In genomic region chr6:80005406-80005805, GRCh38 we compare ENCODE assay signal across 8 cellular contexts. TPM values are rescaled to one million over a fixed set of nuclear protein-coding genes. Genes with fewer than 3 reads are reported as not detected.
DNase-seq lines count a peak whose midpoint lies in the region; ATAC-seq and TF ChIP-seq lines count a peak whose summit lies in the region.

No MANE protein-coding gene starts in this region.

- H4K20me1 ChIP-seq in H9 (ENCODE audit: control insufficient read depth, insufficient read depth, insufficient read length) = no peaks in the 10 kb centered on the region

- H3K27me3 ChIP-seq in H9 (ENCODE audit: insufficient read depth, low read length) (no peaks in the 10 kb centered on the region), iPS-20b (ENCODE audit: insufficient read depth, low read length) (no peaks in the 10 kb centered on the region), ascending aorta (no peaks in the 10 kb centered on the region)

- H3K4me1 ChIP-seq in H9 (ENCODE audit: insufficient read depth, low read length) (peaks cover 3% of the 10 kb centered on the region; the same call in 1 of the 2 replicates), iPS-20b (ENCODE audit: insufficient read depth, low read length) (peaks cover 6% of the 10 kb centered on the region; the same call in 1 of the 2 replicates), ascending aorta (peaks cover 0 to 9% of the 10 kb centered on the region in 2 donors)

- no peaks in the 10 kb centered on the region for H3K9me3 ChIP-seq in H9 (ENCODE audit: control insufficient read depth, low read depth, low read length)
- H3K9me3 ChIP-seq in iPS-20b (ENCODE audit: insufficient read depth, low read depth, low read length) = no peaks in the 10 kb centered on the region
- H3K9me3 ChIP-seq in ascending aorta = no peaks in the 10 kb centered on the region

- no peak overlapping the region for H3T11ph ChIP-seq in H9 (ENCODE audit: low read length)

- no peak overlapping the region for H3K4ac ChIP-seq in H9 (ENCODE audit: low read depth, low read length)

- no peak overlapping the region for H2BK15ac ChIP-seq in H9 (ENCODE audit: low read depth, low read length)

- H3K27ac Mint-ChIP-seq in H9 = peak overlapping the region in 1 of 3 experiments; percentile 40; a peak in 3 of 7 replicates
- H3K27ac Mint-ChIP-seq in activated T-helper 1 cell treated with anti-CD3 and anti-CD28 coated beads, Interleukin-12 subunit alpha, Interleukin-12 subunit beta, Interleukin-2, Interleukin-4 antibody, amounts not matched to agents 30 ng/mL and 10 ng/mL and 1 ng/mL, durations not matched to agents 14 hours and 24 hours and 36 hours = peak overlapping the region; percentile 94

- H4K5ac ChIP-seq in H9 (ENCODE audit: insufficient read length, low read depth, low read length) = no peak overlapping the region

- POLR2A ChIA-PET in AG04449 (lab: Yijun Ruan, JAX) = no interaction called here

- H3K79me1 ChIP-seq in H9 (ENCODE audit: insufficient read depth, low read depth, low read length, poor library complexity, severe bottlenecking) = no peaks in the 10 kb centered on the region

- H3K27ac ChIP-seq in H9 (ENCODE audit: insufficient read length, low read depth, low read length) = no peak overlapping the region
- peak overlapping the region; percentile 60 for H3K27ac ChIP-seq in iPS-20b (ENCODE audit: low read length)
- no peak overlapping the region for H3K27ac ChIP-seq in ascending aorta

- H3K4me3 ChIP-seq in AG04449 (ENCODE audit: low read depth, low read length) = peak overlapping the region; percentile 94
- H3K4me3 ChIP-seq in iPS-20b (ENCODE audit: low read length) = peak overlapping the region; percentile 93
- no peak overlapping the region for H3K4me3 ChIP-seq in ascending aorta

- H3K23ac ChIP-seq in H9 (ENCODE audit: insufficient read length, low read depth, low read length) = no peak overlapping the region

- no peak for TF ChIP-seq CTCF in AG04449 (IDR thresholded peaks at IDR 0.05; ENCODE audit: insufficient read depth, low read length, missing control alignments)
- no peak for TF ChIP-seq CTCF in H9 (conservative IDR thresholded peaks at IDR 0.05)
- TF ChIP-seq CTCF in ascending aorta (IDR thresholded peaks at IDR 0.05) = no peak

- no peak overlapping the region for H2AFZ ChIP-seq in H9 (ENCODE audit: low read length)

- no peak overlapping the region for H4K91ac ChIP-seq in H9 (ENCODE audit: insufficient read length, low read depth, low read length)

- H2BK20ac ChIP-seq in H9 (ENCODE audit: low read depth, low read length, poor library complexity, severe bottlenecking) = no peak overlapping the region

- no peak overlapping the region for H2BK5ac ChIP-seq in H9 (ENCODE audit: insufficient read length, low read length)

- no peak overlapping the region for H3K14ac ChIP-seq in H9 (ENCODE audit: insufficient read depth, low read length)

- H2AK5ac ChIP-seq in H9 (ENCODE audit: insufficient read length, low read length) = no peak overlapping the region

- peak overlapping the region; percentile 89 to 99 for H3K4me3 Mint-ChIP-seq in H9
- peak overlapping the region; percentile 95 for H3K4me3 Mint-ChIP-seq in activated T-helper 1 cell treated with anti-CD3 and anti-CD28 coated beads, Interleukin-12 subunit alpha, Interleukin-12 subunit beta, Interleukin-2, Interleukin-4 antibody, amounts not matched to agents 30 ng/mL and 10 ng/mL and 1 ng/mL, durations not matched to agents 14 hours and 24 hours and 36 hours

- no peak overlapping the region for H3K56ac ChIP-seq in H9 (ENCODE audit: insufficient read length, low read depth, low read length)

- peaks cover 9% of the 10 kb centered on the region; the same call in 1 of the 2 replicates for H3K79me2 ChIP-seq in H9 (ENCODE audit: insufficient read depth, low read length)

- no peaks in the 10 kb centered on the region for H3K9me3 Mint-ChIP-seq in H9
- no peaks in the 10 kb centered on the region for H3K9me3 Mint-ChIP-seq in activated T-helper 1 cell treated with anti-CD3 and anti-CD28 coated beads, Interleukin-12 subunit alpha, Interleukin-12 subunit beta, Interleukin-2, Interleukin-4 antibody, amounts not matched to agents 30 ng/mL and 10 ng/mL and 1 ng/mL, durations not matched to agents 14 hours and 24 hours and 36 hours

- WGBS in H9 (ENCODE audit: extremely low coverage, insufficient read length, low lambda C conversion rate) = no CpG with 5 or more reads among the region's 6 CpGs

- H3K36me3 ChIP-seq in iPS-20b (ENCODE audit: insufficient read depth, low read depth, low read length) = peaks cover 45% of the 10 kb centered on the region
- no peaks in the 10 kb centered on the region for H3K36me3 ChIP-seq in ascending aorta

- intact Hi-C loops in activated T-helper 1 cell treated with anti-CD3 and anti-CD28 coated beads, Interleukin-12 subunit alpha, Interleukin-12 subunit beta, Interleukin-2, Interleukin-4 antibody, amounts not matched to agents 30 ng/mL and 10 ng/mL and 1 ng/mL, durations not matched to agents 14 hours and 24 hours and 36 hours (cut with micrococcal nuclease) = loop anchor here (2.0 to 5.0 kb wide), 2 partner anchors 159 to 928 kb away; partner anchors contain the start of gene PHIP
- intact Hi-C loops in ascending aorta (cut with DNase I) = loop anchor here (10.0 kb wide), 1 partner anchor 471 kb away; the partner anchor contains the start of gene LCA5

- peaks cover 11 to 38% (median 28%) of the 10 kb centered on the region in 3 experiments; a peak in 6 of 7 replicates for H3K36me3 Mint-ChIP-seq in H9 (ENCODE audit: insufficient read depth in 1 of 3, low read depth in 3 of 3)
- peaks cover 20% of the 10 kb centered on the region for H3K36me3 Mint-ChIP-seq in activated T-helper 1 cell treated with anti-CD3 and anti-CD28 coated beads, Interleukin-12 subunit alpha, Interleukin-12 subunit beta, Interleukin-2, Interleukin-4 antibody, amounts not matched to agents 30 ng/mL and 10 ng/mL and 1 ng/mL, durations not matched to agents 14 hours and 24 hours and 36 hours (ENCODE audit: low read depth)

- peaks cover 4% of the 10 kb centered on the region for H3K23me2 ChIP-seq in H9 (ENCODE audit: insufficient read length, low read depth, low read length, poor library complexity, severe bottlenecking)

- ATAC-seq in GM18520 (IDR thresholded peaks at IDR 0.05; ENCODE audit: unreplicated experiment) = no peak

- H3K9ac ChIP-seq in H9 (ENCODE audit: extremely low read depth, insufficient read length, low read length) (peak overlapping the region; percentile 92), iPS-20b (ENCODE audit: low read depth, low read length) (peak overlapping the region; percentile 81; the same call in 1 of the 2 replicates)

- CTCF ChIA-PET in AG04449 (lab: Yijun Ruan, JAX) = no interaction called here

- no peak overlapping the region for H2BK12ac ChIP-seq in H9 (ENCODE audit: insufficient read length, low read depth, low read length)

- H4K8ac ChIP-seq in H9 (replicated peaks; ENCODE audit: insufficient read length, low read depth, low read length) = no peak overlapping the region

- DNase-seq in AG04449 (ENCODE audit: low read depth, low spot score) (no peak), H9 (no peak), hepatic stellate cell (ENCODE audit: low spot score) (no peak), ascending aorta (ENCODE audit: low spot score in 2 of 2) (no peak), NOMO-1 treated with dmso at 0.1 percent for 144 hours (lab: John Stamatoyannopoulos, UW; ENCODE audit: unreplicated experiment) (no peak)
- no peak for DNase-seq in activated T-helper 1 cell treated with anti-CD3 and anti-CD28 coated beads, Interleukin-12 subunit alpha, Interleukin-12 subunit beta, Interleukin-2, Interleukin-4 antibody, amounts not matched to agents 30 ng/mL and 10 ng/mL and 1 ng/mL, durations not matched to agents 14 hours and 24 hours and 36 hours (ENCODE audit: low spot score)

- H3K18ac ChIP-seq in H9 (ENCODE audit: insufficient read length, low read depth, low read length) = no peak overlapping the region

- H3K4me1 Mint-ChIP-seq in H9 = peaks cover 24 to 26% of the 10 kb centered on the region in 2 experiments
- peaks cover 56% of the 10 kb centered on the region for H3K4me1 Mint-ChIP-seq in activated T-helper 1 cell treated with anti-CD3 and anti-CD28 coated beads, Interleukin-12 subunit alpha, Interleukin-12 subunit beta, Interleukin-2, Interleukin-4 antibody, amounts not matched to agents 30 ng/mL and 10 ng/mL and 1 ng/mL, durations not matched to agents 14 hours and 24 hours and 36 hours (ENCODE audit: low read depth)

- no peak overlapping the region for H2BK120ac ChIP-seq in H9 (ENCODE audit: low read depth, low read length, poor library complexity, severe bottlenecking)

- no peaks in the 10 kb centered on the region for H3K27me3 Mint-ChIP-seq in H9 (ENCODE audit: low read depth)
- H3K27me3 Mint-ChIP-seq in activated T-helper 1 cell treated with anti-CD3 and anti-CD28 coated beads, Interleukin-12 subunit alpha, Interleukin-12 subunit beta, Interleukin-2, Interleukin-4 antibody, amounts not matched to agents 30 ng/mL and 10 ng/mL and 1 ng/mL, durations not matched to agents 14 hours and 24 hours and 36 hours (ENCODE audit: insufficient read depth) = no peaks in the 10 kb centered on the region

- H3K4me2 ChIP-seq in H9 (ENCODE audit: insufficient read depth, insufficient read length, low read length) = peak overlapping the region; percentile 91

RNA-seq across cellular contexts. Expression of gene TTK, which starts 1.0 kb away (rescaled TPM):
- total RNA-seq in H9 (2021) (46.4 and 47.5 TPM in 2 replicates), ascending aorta (not detected)
- 22.4 and 23.5 TPM in 2 replicates for total RNA-seq in activated T-helper 1 cell treated with anti-CD3 and anti-CD28 coated beads, Interleukin-12 subunit alpha, Interleukin-12 subunit beta, Interleukin-2, Interleukin-4 antibody, amounts not matched to agents 30 ng/mL and 10 ng/mL and 1 ng/mL, durations not matched to agents 14 hours and 24 hours and 36 hours

RNA-seq across cellular contexts. Expression of gene ELOVL4, which starts 58.1 kb away (rescaled TPM):
- 10.1 and 10.9 TPM in 2 replicates for total RNA-seq in H9 (2021)
- 2.0 and 2.1 TPM in 2 replicates for total RNA-seq in activated T-helper 1 cell treated with anti-CD3 and anti-CD28 coated beads, Interleukin-12 subunit alpha, Interleukin-12 subunit beta, Interleukin-2, Interleukin-4 antibody, amounts not matched to agents 30 ng/mL and 10 ng/mL and 1 ng/mL, durations not matched to agents 14 hours and 24 hours and 36 hours
- total RNA-seq in ascending aorta = 6.4 TPM

Comparison
In these comparisons a context has a peak if more than half of its experiments do, and no peak if none do; other contexts are left out.
1. H3K4me3 ChIP-seq: peak in AG04449 (single experiment) and iPS-20b (single experiment); none in ascending aorta (0 of 2).
2. RNA of gene TTK, which starts 1.0 kb away (total RNA-seq): 46.4 to 47.5 TPM in H9 and 22.4 to 23.5 TPM in activated T-helper 1 cell treated with anti-CD3 and anti-CD28 coated beads, Interleukin-12 subunit alpha, Interleukin-12 subunit beta, Interleukin-2, Interleukin-4 antibody, amounts not matched to agents 30 ng/mL and 10 ng/mL and 1 ng/mL, durations not matched to agents 14 hours and 24 hours and 36 hours; not detected in ascending aorta (single experiment); every median in the first group is over 10 times any median in the second.